Comparison of ENCODE assay signal across 1 cellular context in the genomic region with DNA sequence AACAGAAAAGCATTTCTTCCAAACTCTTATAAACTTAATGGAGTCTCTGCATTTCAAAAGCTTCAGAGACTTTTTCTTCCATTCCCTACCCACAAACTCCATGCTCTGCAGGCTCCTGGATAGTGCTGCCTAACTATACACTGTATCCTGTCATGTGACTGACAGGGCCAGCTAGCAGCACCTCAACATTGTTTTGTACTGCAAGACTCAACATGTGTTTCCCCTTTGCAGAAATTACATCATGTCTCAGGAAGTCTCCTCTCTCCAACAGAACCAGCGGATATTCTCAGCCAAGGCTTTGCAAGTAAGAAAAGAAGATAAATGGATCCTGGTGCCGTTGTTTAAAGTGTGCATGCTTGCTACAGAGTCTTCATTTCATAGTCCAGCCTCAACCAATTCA.
TF ChIP-seq lines count a peak whose summit lies in the region.

No MANE protein-coding gene starts in this region.

TF ChIP-seq in IMR-90, 13 proteins besides CTCF, POLR2A, EP300 and RAD21 (continued from another document):
- TF ChIP-seq, protein P1, sequence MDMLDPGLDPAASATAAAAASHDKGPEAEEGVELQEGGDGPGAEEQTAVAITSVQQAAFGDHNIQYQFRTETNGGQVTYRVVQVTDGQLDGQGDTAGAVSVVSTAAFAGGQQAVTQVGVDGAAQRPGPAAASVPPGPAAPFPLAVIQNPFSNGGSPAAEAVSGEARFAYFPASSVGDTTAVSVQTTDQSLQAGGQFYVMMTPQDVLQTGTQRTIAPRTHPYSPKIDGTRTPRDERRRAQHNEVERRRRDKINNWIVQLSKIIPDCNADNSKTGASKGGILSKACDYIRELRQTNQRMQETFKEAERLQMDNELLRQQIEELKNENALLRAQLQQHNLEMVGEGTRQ (IDR thresholded peaks at IDR 0.05; ENCODE audit: low read depth, low read length) = no peak; the same call in 1 of the 2 replicates
- no peak for TF ChIP-seq CHD1 (IDR thresholded peaks at IDR 0.05; ENCODE audit: low read depth, low read length)
- no peak for TF ChIP-seq FOS (IDR thresholded peaks at IDR 0.05; ENCODE audit: low read depth, low read length)
- no peak for TF ChIP-seq NFE2L2 (IDR thresholded peaks at IDR 0.05; ENCODE audit: low read depth, low read length)
- no peak for TF ChIP-seq MAZ (IDR thresholded peaks at IDR 0.05; ENCODE audit: borderline replicate concordance, low read depth, low read length)
- no peak for TF ChIP-seq MAFK (IDR thresholded peaks at IDR 0.05; ENCODE audit: low read depth, low read length)
- no peak for TF ChIP-seq BHLHE40 (IDR thresholded peaks at IDR 0.05; ENCODE audit: low read depth, low read length)
- TF ChIP-seq CEBPB (IDR thresholded peaks at IDR 0.05; ENCODE audit: low read depth, low read length) = no peak
